Comparison of ENCODE assay signal across 8 cellular contexts in the genomic region with DNA sequence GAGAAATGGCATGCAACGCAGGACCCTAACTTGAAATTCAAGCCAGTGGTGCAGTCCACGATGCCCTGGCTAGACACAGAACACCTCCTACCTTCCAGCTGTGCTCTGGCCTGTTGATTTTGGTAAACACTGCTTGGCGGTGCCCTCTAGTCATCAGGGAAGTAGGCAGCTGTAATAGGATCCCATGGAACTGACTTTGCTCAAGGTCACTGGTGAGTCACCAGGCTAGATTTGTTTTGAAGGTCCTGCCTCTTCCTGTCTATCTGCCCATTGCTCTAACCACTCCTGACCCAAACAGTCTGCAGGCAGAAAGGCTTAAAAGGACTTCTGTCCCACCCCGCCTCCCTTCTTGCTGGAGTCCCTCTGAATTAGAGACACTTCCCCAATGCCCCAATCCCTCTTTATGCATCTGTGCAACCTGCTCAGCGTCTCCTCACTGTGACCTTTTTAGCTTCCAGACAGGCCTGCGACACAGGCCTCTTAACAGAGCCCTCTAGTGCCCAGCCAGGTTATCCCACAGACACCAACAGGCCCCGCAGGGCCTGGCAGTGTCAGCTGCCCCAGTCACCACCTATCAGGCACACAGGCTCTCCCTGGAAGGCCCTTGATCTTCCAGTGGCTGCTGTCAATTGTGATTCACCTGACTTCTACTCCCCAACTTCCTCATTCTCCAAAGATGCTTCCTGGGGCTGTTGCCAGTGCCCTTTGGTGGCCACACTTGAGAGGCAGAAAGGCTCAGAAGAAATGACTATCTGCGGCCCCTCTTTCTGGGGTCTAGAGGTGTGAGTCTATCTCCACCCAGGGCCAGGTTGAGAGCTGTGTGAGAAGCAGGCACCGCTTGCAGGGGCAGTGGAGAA. TPM values are rescaled to one million over a fixed set of nuclear protein-coding genes. Genes with fewer than 3 reads are reported as not detected.
DNase-seq lines count a peak whose midpoint lies in the region; ATAC-seq and TF ChIP-seq lines count a peak whose summit lies in the region.

No MANE protein-coding gene starts in this region.

- 47% methylated on average over 9 of the region's 9 CpGs for WGBS in hepatocyte (ENCODE audit: low lambda C conversion rate, missing lambda C conversion rate)

- no peaks in the 10 kb centered on the region for H3K9me2 ChIP-seq in hepatocyte (replicated peaks; ENCODE audit: insufficient read depth)

- ATAC-seq in HG03521 (IDR thresholded peaks at IDR 0.05; ENCODE audit: unreplicated experiment), result no peak
- ATAC-seq in HG03159 (IDR thresholded peaks at IDR 0.05; ENCODE audit: unreplicated experiment), result no peak

- DNase-seq in G401 (ENCODE audit: low spot score) (peak; percentile 75), HPDE6-E6E7 (ENCODE audit: extremely low spot score) (peak; percentile 94), Peyer's patch (peak; percentile 37 to 86 (median 77)), astrocyte of the spinal cord (ENCODE audit: low read depth, low spot score) (peak; percentile 84), hepatocyte (ENCODE audit: low spot score) (peak; percentile 83)

- H3K4me3 ChIP-seq in Peyer's patch (peak overlapping the region in 2 of 4 donors; percentile 8 to 17), astrocyte of the spinal cord (ENCODE audit: low read depth, low read length) (no peak overlapping the region), hepatocyte (no peak overlapping the region), skeletal muscle tissue (ENCODE audit: low read length in 3 of 3) (peak overlapping the region; percentile 11 to 65 (median 49))

- H3K36me3 ChIP-seq in Peyer's patch (peaks cover 0 to 25% (median 0%) of the 10 kb centered on the region in 3 donors), hepatocyte (replicated peaks; ENCODE audit: insufficient read depth, low read depth) (no peaks in the 10 kb centered on the region), skeletal muscle tissue (ENCODE audit: control insufficient read depth in 3 of 3, insufficient read depth in 3 of 3, low read length in 3 of 3) (peaks cover 3 to 8% (median 5%) of the 10 kb centered on the region in 3 donors)

- H3K79me2 ChIP-seq in hepatocyte, result peaks cover 84% of the 10 kb centered on the region

- H3K9me3 ChIP-seq in Peyer's patch (no peaks in the 10 kb centered on the region), hepatocyte (ENCODE audit: low read depth) (no peaks in the 10 kb centered on the region), skeletal muscle tissue (ENCODE audit: control insufficient read depth in 3 of 3, low read length in 3 of 3) (no peaks in the 10 kb centered on the region)

- H3K4me1 ChIP-seq in Peyer's patch, result peaks cover 14 to 69% (median 37%) of the 10 kb centered on the region in 4 donors
- H3K4me1 ChIP-seq in hepatocyte (ENCODE audit: insufficient read depth), result peaks cover 47% of the 10 kb centered on the region
- H3K4me1 ChIP-seq in skeletal muscle tissue (ENCODE audit: control insufficient read depth in 3 of 3, insufficient read depth in 3 of 3, low read length in 3 of 3), result peaks cover 73 to 91% (median 83%) of the 10 kb centered on the region in 3 donors

- H2AFZ ChIP-seq in hepatocyte, result no peak overlapping the region

- H3K9ac ChIP-seq in skeletal muscle tissue (ENCODE audit: low read depth in 1 of 3, low read length in 3 of 3), result peak overlapping the region; percentile 63 to 81 (median 71)

- peaks cover 15% of the 10 kb centered on the region for H4K20me1 ChIP-seq in hepatocyte (ENCODE audit: insufficient read depth, poor library complexity, severe bottlenecking)

- in situ Hi-C loops in G401 (cut with HindIII; ENCODE audit: low sequenced_read_pairs) (no loop called here), astrocyte of the spinal cord (cut with HindIII; ENCODE audit: low sequenced_read_pairs) (no loop called here)

- H3K27me3 ChIP-seq in Peyer's patch (no peaks in the 10 kb centered on the region), hepatocyte (no peaks in the 10 kb centered on the region), skeletal muscle tissue (ENCODE audit: control insufficient read depth in 3 of 3, insufficient read depth in 3 of 3, low read length in 3 of 3) (no peaks in the 10 kb centered on the region)

- peak overlapping the region; percentile 54 for H3K4me2 ChIP-seq in hepatocyte

- TF ChIP-seq CTCF in Peyer's patch (IDR thresholded peaks at IDR 0.05) (peak in 4 of 6 experiments; percentile 33 to 45 (median 43)), astrocyte of the spinal cord (IDR thresholded peaks at IDR 0.05; ENCODE audit: low read depth, low read length) (peak; percentile 45), hepatocyte (IDR thresholded peaks at IDR 0.05; ENCODE audit: poor library complexity) (peak; percentile 36)

- H3K27ac ChIP-seq in Peyer's patch (peak overlapping the region; percentile 56 to 94 (median 84)), hepatocyte (peak overlapping the region; percentile 90), skeletal muscle tissue (ENCODE audit: low read depth, low read length) (peak overlapping the region; percentile 94)

- TF ChIP-seq POLR2A in Peyer's patch (IDR thresholded peaks at IDR 0.05), result no peak

RNA-seq across cellular contexts. Expression of a gene that starts 5.2 kb away (rescaled TPM):
- 6.9 and 8.1 TPM in 2 replicates for total RNA-seq in G401 (2014; rRNA removed; shearing (Covaris generic))
- 10 to 100 TPM; 25.6 to 81.4 (median 67.1) TPM for total RNA-seq in Peyer's patch
- 32.5 and 33.6 TPM in 2 replicates for total RNA-seq in hepatocyte
- polyA plus RNA-seq in hepatocyte, result 44.4 and 44.5 TPM in 2 replicates
- 8.9 TPM for total RNA-seq in skeletal muscle tissue

RNA-seq across cellular contexts. Expression of a gene that starts 5.4 kb away (rescaled TPM):
- 120 and 126 TPM in 2 replicates for total RNA-seq in G401 (2014; rRNA removed; shearing (Covaris generic))
- total RNA-seq in Peyer's patch (100 to 1,000 TPM; 131 to 189 (median 154) TPM), hepatocyte (90.1 and 96.4 TPM in 2 replicates), skeletal muscle tissue (51.1 TPM)
- 66.9 and 71.2 TPM in 2 replicates for polyA plus RNA-seq in hepatocyte

RNA-seq across cellular contexts. Expression of a gene that starts 44.7 kb away (rescaled TPM):
- 79.0 and 89.2 TPM in 2 replicates for total RNA-seq in G401 (2014; rRNA removed; shearing (Covaris generic))
- total RNA-seq in Peyer's patch (100 to 1,000 TPM in 3 of 4 donors, 10 to 100 TPM in 1; 96.7 to 189 (median 119) TPM), hepatocyte (56.3 and 60.9 TPM in 2 replicates), skeletal muscle tissue (60.5 TPM)
- 59.8 and 64.1 TPM in 2 replicates for polyA plus RNA-seq in hepatocyte

RNA-seq across cellular contexts. Expression of a gene that starts 52.0 kb away (rescaled TPM):
- total RNA-seq in G401 (2014; rRNA removed; shearing (Covaris generic)), result 117 and 144 TPM in 2 replicates
- total RNA-seq in Peyer's patch, result 100 to 1,000 TPM in 3 of 4 donors, 10 to 100 TPM in 1; 78.4 to 120 (median 112) TPM
- 119 and 138 TPM in 2 replicates for total RNA-seq in hepatocyte
- 92.8 and 101 TPM in 2 replicates for polyA plus RNA-seq in hepatocyte
- 185 TPM for total RNA-seq in skeletal muscle tissue

Comparison
In these comparisons a context has a peak if more than half of its experiments do, and no peak if none do; other contexts are left out.
1. H3K4me3 ChIP-seq: peak in skeletal muscle tissue (3 of 3); none in astrocyte of the spinal cord (single experiment) and hepatocyte (single experiment).
2. Peak in every context shown above with its lines, with median percentiles within 50 percentile points of each other: DNase-seq, H3K27ac ChIP-seq and CTCF ChIP-seq.